In genomic region chr4:1167244-1167949, GRCh38 we compare ENCODE assay signal across 8 cellular contexts. TPM values are rescaled to one million over a fixed set of nuclear protein-coding genes. Genes with fewer than 3 reads are reported as not detected.
A peak's percentile ranks its signal among the peaks of the same experiment; 100 is the strongest.
DNase-seq lines count a peak whose midpoint lies in the region; ATAC-seq lines count a peak whose summit lies in the region.

No MANE protein-coding gene starts in this region.

- peak; percentile 79 for ATAC-seq in GM19452 (IDR thresholded peaks at IDR 0.05; ENCODE audit: unreplicated experiment)
- peak; percentile 93 for ATAC-seq in activated CD8-positive, alpha-beta memory T cell treated with anti-CD3 and anti-CD28 coated beads, Interleukin-2, amount 10 ng/mL, durations not matched to agents 7 days and 5 days

- H3K9me3 Mint-ChIP-seq in activated CD8-positive, alpha-beta memory T cell treated with anti-CD3 and anti-CD28 coated beads, Interleukin-2, amount 10 ng/mL, durations not matched to agents 7 days and 5 days (ENCODE audit: low read depth): no peaks in the 10 kb centered on the region

- peaks cover 18% of the 10 kb centered on the region for H3K27me3 Mint-ChIP-seq in activated CD8-positive, alpha-beta memory T cell treated with anti-CD3 and anti-CD28 coated beads, Interleukin-2, amount 10 ng/mL, durations not matched to agents 7 days and 5 days

- H3K4me1 Mint-ChIP-seq in activated CD8-positive, alpha-beta memory T cell treated with anti-CD3 and anti-CD28 coated beads, Interleukin-2, amount 10 ng/mL, durations not matched to agents 7 days and 5 days: peaks cover 21% of the 10 kb centered on the region

- peak overlapping the region; percentile 80 for H3K4me3 Mint-ChIP-seq in activated CD8-positive, alpha-beta memory T cell treated with anti-CD3 and anti-CD28 coated beads, Interleukin-2, amount 10 ng/mL, durations not matched to agents 7 days and 5 days

- H3K27ac Mint-ChIP-seq in activated CD8-positive, alpha-beta memory T cell treated with anti-CD3 and anti-CD28 coated beads, Interleukin-2, amount 10 ng/mL, durations not matched to agents 7 days and 5 days: peak overlapping the region; percentile 89

- DNase-seq in CD1c-positive myeloid dendritic cell (ENCODE audit: extremely low spot score): peak; percentile 90
- peak; percentile 86 for DNase-seq in HK-2 (ENCODE audit: unreplicated experiment)
- DNase-seq in NOMO-1 (lab: John Stamatoyannopoulos, UW; ENCODE audit: unreplicated experiment in 2 of 2): peak; percentile 93 to 95
- peak; percentile 97 for DNase-seq in activated CD8-positive, alpha-beta memory T cell treated with anti-CD3 and anti-CD28 coated beads, Interleukin-2, amount 10 ng/mL, durations not matched to agents 7 days and 5 days
- DNase-seq in epidermal melanocyte (ENCODE audit: insufficient read length, low spot score): peak; percentile 52
- DNase-seq in mucosa of gallbladder (ENCODE audit: low spot score): peak; percentile 74
- peak; percentile 79 for DNase-seq in stimulated activated CD8-positive, alpha-beta memory T cell treated with anti-CD3 and anti-CD28 coated beads, Interleukin-4, amount 100 ng/mL, for 1 hour (ENCODE audit: low read depth in 2 of 2, low spot score in 1 of 2)

- CTCF ChIA-PET in activated CD8-positive, alpha-beta memory T cell treated with anti-CD3 and anti-CD28 coated beads, Interleukin-2, amount 10 ng/mL, durations not matched to agents 7 days and 5 days (lab: Charles Lee): interaction anchor here (0.7 to 4.8 kb wide), 25 partner anchors 9 to 185 kb away, joined by 3 to 60 read pairs (median 5); partner anchors contain the start of genes MAEA and UVSSA

- H3K36me3 Mint-ChIP-seq in activated CD8-positive, alpha-beta memory T cell treated with anti-CD3 and anti-CD28 coated beads, Interleukin-2, amount 10 ng/mL, durations not matched to agents 7 days and 5 days: peaks cover 2% of the 10 kb centered on the region

RNA-seq across cellular contexts. Expression of gene SPON2, which starts 5.0 kb away (rescaled TPM):
- 10 to 100 TPM; 11.7 to 28.0 TPM for total RNA-seq in activated CD8-positive, alpha-beta memory T cell treated with anti-CD3 and anti-CD28 coated beads, Interleukin-2, amount 10 ng/mL, durations not matched to agents 7 days and 5 days
- 52.0 TPM for total RNA-seq in mucosa of gallbladder

RNA-seq across cellular contexts. Expression of gene RNF212, which starts 54.0 kb away (rescaled TPM):
- 1 to 10 TPM; 1.2 to 3.2 TPM for total RNA-seq in activated CD8-positive, alpha-beta memory T cell treated with anti-CD3 and anti-CD28 coated beads, Interleukin-2, amount 10 ng/mL, durations not matched to agents 7 days and 5 days
- 5.8 TPM for total RNA-seq in mucosa of gallbladder

Comparison
In these comparisons a context has a peak if more than half of its experiments do, and no peak if none do; other contexts are left out.
1. Peak in every context shown above with its lines: DNase-seq and ATAC-seq.